ENCODE assay signal across 8 cellular contexts in genomic region chr4:55830048-55830447, GRCh38. TPM values are rescaled to one million over a fixed set of nuclear protein-coding genes. Genes with fewer than 3 reads are reported as not detected.
"Had no signal": no experiment of that assay in that cellular context is flagged by ENCODE, and none has a peak within 500 bp of the region (broad histone marks: within the 10 kb centered on the region; RNA-seq: fewer than 3 reads in every experiment).

No MANE protein-coding gene starts in this region.

- H3K9ac ChIP-seq: GM23248 had no signal

- ATAC-seq: GM23338, HCT116 had no signal

- H3K4me3 Mint-ChIP-seq: GM23338, H9, HFFc6 had no signal

- H3K4me2 ChIP-seq: GM23338 had no signal

- H3K9me3 Mint-ChIP-seq: GM23338, H9, HFFc6 had no signal

- H3K4me1 Mint-ChIP-seq: H9 had no signal

- H3K27ac Mint-ChIP-seq: GM23338, H9, HFFc6 had no signal

- H2AFZ ChIP-seq: GM23248, GM23338 had no signal

- H3K27ac ChIP-seq: GM23248 had no signal

- DNase-seq: GM23248, GOT3, H7, H9, HCEC 1CT, HFFc6 had no signal

- H3K4me3 ChIP-seq: GM23248, GM23338 had no signal

RNA-seq across cellular contexts. Expression of gene EXOC1L, which starts 10.5 kb away (rescaled TPM):
- polyA plus RNA-seq: GM23248, GM23338 had no signal
